Comparison of ENCODE assay signal across 12 cellular contexts in the genomic region with DNA sequence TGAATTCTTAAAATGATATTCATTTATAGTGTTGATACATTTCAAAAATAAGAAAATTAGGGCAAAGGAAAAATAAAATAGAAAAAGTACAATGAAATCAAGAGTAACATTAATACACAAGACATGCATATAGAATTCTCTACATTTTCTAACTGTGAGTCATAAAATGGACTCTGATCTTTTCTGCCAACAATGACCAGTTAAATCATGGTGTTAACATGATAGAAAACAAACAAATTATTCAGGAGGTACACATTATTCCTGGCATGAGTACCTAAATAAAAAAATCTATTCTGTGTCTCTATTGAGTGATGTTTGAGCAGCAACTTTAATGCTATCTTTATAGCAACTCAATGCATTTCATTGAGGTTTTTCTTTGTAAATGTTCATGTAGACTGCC. TPM values are rescaled to one million over a fixed set of nuclear protein-coding genes. Genes with fewer than 3 reads are reported as not detected.
DNase-seq lines count a peak whose midpoint lies in the region; ATAC-seq, FAIRE-seq and TF ChIP-seq lines count a peak whose summit lies in the region.
"Not testable (repeated sequence)": the region's sequence is repeated elsewhere in the genome, so short reads cannot be mapped to it uniquely, and the experiment has no call there.
"Had no signal": no experiment of that assay in that cellular context is flagged by ENCODE, and none has a peak within 500 bp of the region (broad histone marks: within the 10 kb centered on the region; RNA-seq: fewer than 3 reads in every experiment).

No MANE protein-coding gene starts in this region.

- TF ChIP-seq CTCF in A549 (IDR thresholded peaks at IDR 0.05); PC-9 (conservative IDR thresholded peaks at IDR 0.05); astrocyte of the cerebellum (IDR thresholded peaks at IDR 0.05; ENCODE audit: low read depth, low read length, missing control alignments); endothelial cell of umbilical vein (IDR thresholded peaks at IDR 0.05; ENCODE audit: extremely low read depth in 1 of 2, insufficient read depth in 1 of 2, low read depth in 1 of 2, low read length in 2 of 2): not testable (repeated sequence)

- TF ChIP-seq RAD21 in A549 (conservative IDR thresholded peaks at IDR 0.05 in 1 of 2, IDR thresholded peaks at IDR 0.05 in 1 of 2) = not testable (repeated sequence)

- not testable (repeated sequence) for H3K27me3 ChIP-seq in GM23248 (replicated peaks; ENCODE audit: insufficient read depth); PC-9 (ENCODE audit: insufficient read depth, low read depth); endothelial cell of umbilical vein (ENCODE audit: control insufficient read depth in 2 of 2, insufficient read depth in 2 of 2, low read length in 2 of 2)

- BruUV-seq in PC-9 (replicated peaks; lab: Mats Ljungman, UMichigan); endothelial cell of umbilical vein (replicated peaks; lab: Mats Ljungman, UMichigan): not testable (repeated sequence)

- H3K79me2 ChIP-seq in GM23248 (ENCODE audit: insufficient read depth) = peaks cover 84% of the 10 kb centered on the region
- H3K79me2 ChIP-seq in PC-9 (ENCODE audit: low read depth) = peaks cover 69% of the 10 kb centered on the region
- peaks cover 40% of the 10 kb centered on the region for H3K79me2 ChIP-seq in endothelial cell of umbilical vein (ENCODE audit: control insufficient read depth, insufficient read depth, low read length)

- H3K4me1 ChIP-seq in A549 (peaks cover 33% of the 10 kb centered on the region), GM23248 (ENCODE audit: insufficient read depth) (peaks cover 36% of the 10 kb centered on the region), PC-9 (replicated peaks; ENCODE audit: insufficient read depth) (peaks cover 28% of the 10 kb centered on the region), endothelial cell of umbilical vein (ENCODE audit: control insufficient read depth, extremely low read depth, insufficient read depth, low read length) (peaks cover 12% of the 10 kb centered on the region)

- H3K36me3 ChIP-seq in GM23248 (ENCODE audit: low read depth); PC-9 (ENCODE audit: low read depth); endothelial cell of umbilical vein (ENCODE audit: control insufficient read depth in 2 of 2, extremely low read depth in 1 of 2, insufficient read depth in 2 of 2, low read length in 2 of 2): not testable (repeated sequence)

- H3K9ac ChIP-seq in GM23248; endothelial cell of umbilical vein (replicated peaks; ENCODE audit: extremely low read depth, insufficient read depth, low read length): not testable (repeated sequence)

- not testable (repeated sequence) for TF ChIP-seq POLR2A in A549 (IDR thresholded peaks at IDR 0.05; ENCODE audit: low read length); endothelial cell of umbilical vein (IDR thresholded peaks at IDR 0.05; ENCODE audit: low read depth, low read length)

- peak overlapping the region; percentile 44 for H3K4me2 ChIP-seq in A549
- peak overlapping the region; percentile 40 for H3K4me2 ChIP-seq in GM23248 (ENCODE audit: unreplicated experiment)
- not testable (repeated sequence) for H3K4me2 ChIP-seq in PC-9
- peak overlapping the region; percentile 31 for H3K4me2 ChIP-seq in endothelial cell of umbilical vein (ENCODE audit: insufficient read depth, low read length)

- in situ Hi-C loops in GM23248 (cut with MboI); astrocyte of the cerebellum (cut with HindIII; ENCODE audit: low sequenced_read_pairs): not testable (repeated sequence)

- not testable (repeated sequence) for H3K9me1 ChIP-seq in endothelial cell of umbilical vein (replicated peaks; ENCODE audit: control insufficient read depth, extremely low read depth, insufficient read depth, low read length)

- not testable (repeated sequence) for H4K20me1 ChIP-seq in GM23248 (ENCODE audit: insufficient read depth); PC-9 (ENCODE audit: insufficient read depth); endothelial cell of umbilical vein (replicated peaks; ENCODE audit: control insufficient read depth, extremely low read depth, insufficient read depth, low read length)

- H3K27ac ChIP-seq in A549 (peak overlapping the region in 1 of 2 experiments; percentile 42; a peak in 1 of 6 replicates), PC-9 (peak overlapping the region; percentile 49; the same call in 1 of the 2 replicates), endothelial cell of umbilical vein (ENCODE audit: insufficient read depth, low read depth, low read length) (peak overlapping the region; percentile 48)
- not testable (repeated sequence) for H3K27ac ChIP-seq in GM23248

- intact Hi-C loops in PC-9 (cut with micrococcal nuclease; ENCODE audit: unreplicated experiment); endothelial cell of umbilical vein (cut with micrococcal nuclease): not testable (repeated sequence)

- peak; percentile 50 to 75; a peak in 4 of 6 replicates for ATAC-seq in A549

- not testable (repeated sequence) for H3K4me3 ChIP-seq in A549; GM23248; PC-9; astrocyte of the cerebellum (ENCODE audit: low read depth, low read length); endothelial cell of umbilical vein (replicated peaks in 1 of 3; ENCODE audit: insufficient read depth in 1 of 3, low read depth in 1 of 3, low read length in 3 of 3)

- DNase-seq in A549 (ENCODE audit: low read depth in 1 of 2, low spot score in 1 of 2) = peak in 1 of 2 experiments; percentile 38
- DNase-seq in GM23248 = peak; percentile 56
- DNase-seq in NCI-H1092 treated with DMSO at 0.1 percent for 48 hours (lab: John Stamatoyannopoulos, UW) = peak; percentile 42
- peak in 1 of 2 experiments; percentile 78 for DNase-seq in PC-9
- peak; percentile 44 for DNase-seq in astrocyte of the cerebellum (ENCODE audit: low read depth)
- peak; percentile 74 for DNase-seq in endothelial cell of umbilical vein (ENCODE audit: low read depth, low spot score)
- peak; percentile 24 for DNase-seq in glomerular visceral epithelial cell (ENCODE audit: extremely low spot score)
- peak; percentile 43 for DNase-seq in pulmonary artery endothelial cell (ENCODE audit: low read depth, low spot score)

- POLR2A ChIA-PET in A549 (lab: Yijun Ruan, JAX); PC-9 (lab: Charles Lee; ENCODE audit: unreplicated experiment); endothelial cell of umbilical vein (lab: Charles Lee): not testable (repeated sequence)

- H3K9me2 ChIP-seq in GM23248 (ENCODE audit: insufficient read depth); PC-9 (ENCODE audit: insufficient read depth): not testable (repeated sequence)

- TF ChIP-seq EP300 in A549 (IDR thresholded peaks at IDR 0.05) = not testable (repeated sequence)

- H3K9me3 ChIP-seq in A549; GM23248 (ENCODE audit: low read depth); PC-9 (ENCODE audit: insufficient read depth, low read depth); endothelial cell of umbilical vein (replicated peaks; ENCODE audit: control insufficient read depth, insufficient read depth, low read length): not testable (repeated sequence)

- dilution Hi-C loops in endothelial cell of umbilical vein (cut with MboI; ENCODE audit: extremely low pct_ligation_motif_present, low sequenced_read_pairs) = not testable (repeated sequence)

- not testable (repeated sequence) for H2AFZ ChIP-seq in GM23248; PC-9; endothelial cell of umbilical vein (ENCODE audit: low read depth, low read length)

- H3F3A ChIP-seq in GM23248 (ENCODE audit: insufficient read depth) = peaks cover 37% of the 10 kb centered on the region
- not testable (repeated sequence) for H3F3A ChIP-seq in PC-9 (ENCODE audit: insufficient read depth, low read depth)

- CTCF ChIA-PET in A549 (lab: Yijun Ruan, JAX); PC-9 (lab: Charles Lee); endothelial cell of umbilical vein (lab: Charles Lee): not testable (repeated sequence)

- FAIRE-seq in A549 (lab: Jason Lieb, UNC) = not testable (repeated sequence)
- FAIRE-seq in endothelial cell of umbilical vein (lab: Jason Lieb, UNC) = peak; percentile 28

RNA-seq across cellular contexts. Expression of a gene that starts 25.6 kb away (rescaled TPM):
- not detected in 2 replicates for polyA plus RNA-seq in A549 (2011; rRNA removed)
- not detected in 2 replicates for polyA plus RNA-seq in A549 (2012; cell fraction: cytosol; rRNA removed)
- polyA plus RNA-seq in A549 (2012; cell fraction: nucleus; rRNA removed) = not detected in 2 replicates
- not detected in 3 replicates for polyA plus RNA-seq in A549 (2017; fragmentation: RNase III; extraction: RNeasy Plus Mini Kit Qiagen cat#74134 plus additional on column Dnase treatment)
- not detected in 2 replicates for polyA minus RNA-seq in A549 (2011; rRNA and poly(A)+ RNA removed)
- total RNA-seq in GM23248 (2014; rRNA removed; shearing (Covaris generic)) = not detected in 2 replicates
- polyA plus RNA-seq in GM23248 (2016; fragmentation: Nextera tagmentation; extraction: Ambion mirVana) = 0.10 and 0.53 TPM in 2 replicates
- total RNA-seq in PC-9 (2021) = not detected in 2 replicates
- total RNA-seq in endothelial cell of umbilical vein = 0.22 TPM in 1 of 2 replicates, not detected in the other
- 0.03 and 0.24 TPM in 2 replicates for polyA plus RNA-seq in endothelial cell of umbilical vein
- polyA plus RNA-seq in endothelial cell of umbilical vein (2011; cell fraction: cytosol; rRNA removed) = 0.06 and 0.15 TPM in 2 replicates
- polyA plus RNA-seq in endothelial cell of umbilical vein (2011; cell fraction: nucleus; rRNA removed) = 0.14 and 0.22 TPM in 2 replicates
- polyA plus RNA-seq in endothelial cell of umbilical vein (2012) = 0.10 and 0.19 TPM in 2 replicates
- polyA minus RNA-seq in endothelial cell of umbilical vein = not detected in 2 replicates
- polyA minus RNA-seq in endothelial cell of umbilical vein (2011; cell fraction: cytosol; rRNA and poly(A)+ RNA removed) = not detected
- 0.10 TPM in 1 of 2 replicates, not detected in the other for polyA minus RNA-seq in endothelial cell of umbilical vein (2011; cell fraction: nucleus; rRNA and poly(A)+ RNA removed)
- total RNA-seq in pulmonary artery endothelial cell = 0.28 TPM in 1 of 2 replicates, not detected in the other
- total RNA-seq: occipital lobe, right atrium auricular region had no signal
- polyA plus RNA-seq: BJ had no signal

RNA-seq across cellular contexts. Expression of a gene that starts 58.3 kb away (rescaled TPM):
- polyA plus RNA-seq in A549 (2011; rRNA removed) (10.6 and 14.7 TPM in 2 replicates), A549 (2017; fragmentation: RNase III; extraction: RNeasy Plus Mini Kit Qiagen cat#74134 plus additional on column Dnase treatment) (17.4 to 18.6 TPM (median 17.6 TPM) in 3 replicates), GM23248 (2016; fragmentation: Nextera tagmentation; extraction: Ambion mirVana) (16.0 and 16.5 TPM in 2 replicates), endothelial cell of umbilical vein (12.7 and 13.5 TPM in 2 replicates)
- 8.1 and 9.5 TPM in 2 replicates for polyA plus RNA-seq in A549 (2012; cell fraction: cytosol; rRNA removed)
- polyA plus RNA-seq in A549 (2012; cell fraction: nucleus; rRNA removed) = 7.8 and 9.1 TPM in 2 replicates
- 23.0 and 26.2 TPM in 2 replicates for polyA minus RNA-seq in A549 (2011; rRNA and poly(A)+ RNA removed)
- 2.7 and 5.9 TPM in 2 replicates for total RNA-seq in GM23248 (2014; rRNA removed; shearing (Covaris generic))
- total RNA-seq in PC-9 (2021) (12.0 and 14.7 TPM in 2 replicates), endothelial cell of umbilical vein (9.8 and 20.8 TPM in 2 replicates), pulmonary artery endothelial cell (2.3 and 4.8 TPM in 2 replicates)
- polyA plus RNA-seq in endothelial cell of umbilical vein (2011; cell fraction: cytosol; rRNA removed) = 8.5 and 8.7 TPM in 2 replicates
- polyA plus RNA-seq in endothelial cell of umbilical vein (2011; cell fraction: nucleus; rRNA removed) = 5.6 and 8.2 TPM in 2 replicates
- polyA plus RNA-seq in endothelial cell of umbilical vein (2012) = 4.6 TPM in 2 replicates
- 17.1 and 18.0 TPM in 2 replicates for polyA minus RNA-seq in endothelial cell of umbilical vein
- 4.7 TPM for polyA minus RNA-seq in endothelial cell of umbilical vein (2011; cell fraction: cytosol; rRNA and poly(A)+ RNA removed)
- 8.2 and 10.3 TPM in 2 replicates for polyA minus RNA-seq in endothelial cell of umbilical vein (2011; cell fraction: nucleus; rRNA and poly(A)+ RNA removed)

RNA-seq across cellular contexts. Expression of a gene that starts 58.4 kb away (rescaled TPM):
- polyA plus RNA-seq in A549 (2011; rRNA removed) (2.2 and 2.3 TPM in 2 replicates), A549 (2017; fragmentation: RNase III; extraction: RNeasy Plus Mini Kit Qiagen cat#74134 plus additional on column Dnase treatment) (19.4 to 20.9 TPM (median 20.6 TPM) in 3 replicates), GM23248 (2016; fragmentation: Nextera tagmentation; extraction: Ambion mirVana) (not detected in 2 replicates), endothelial cell of umbilical vein (0.19 TPM in 1 of 2 replicates, not detected in the other)
- 4.8 and 9.2 TPM in 2 replicates for polyA plus RNA-seq in A549 (2012; cell fraction: cytosol; rRNA removed)
- polyA plus RNA-seq in A549 (2012; cell fraction: nucleus; rRNA removed) = 8.1 and 12.2 TPM in 2 replicates
- 1.9 and 2.9 TPM in 2 replicates for polyA minus RNA-seq in A549 (2011; rRNA and poly(A)+ RNA removed)
- total RNA-seq in GM23248 (2014; rRNA removed; shearing (Covaris generic)) = 0.11 TPM in 1 of 2 replicates, not detected in the other
- total RNA-seq in PC-9 (2021) (16.8 and 19.2 TPM in 2 replicates), endothelial cell of umbilical vein (0.77 and 0.97 TPM in 2 replicates), pulmonary artery endothelial cell (not detected in 2 replicates)
- polyA plus RNA-seq in endothelial cell of umbilical vein (2011; cell fraction: cytosol; rRNA removed) = not detected in 2 replicates
- polyA plus RNA-seq in endothelial cell of umbilical vein (2011; cell fraction: nucleus; rRNA removed) = 0.67 and 1.1 TPM in 2 replicates
- not detected in 2 replicates for polyA plus RNA-seq in endothelial cell of umbilical vein (2012)
- polyA minus RNA-seq in endothelial cell of umbilical vein = 1.5 TPM in 1 of 2 replicates, not detected in the other
- polyA minus RNA-seq in endothelial cell of umbilical vein (2011; cell fraction: cytosol; rRNA and poly(A)+ RNA removed) = 5.1 TPM
- 1.3 TPM in 1 of 2 replicates, not detected in the other for polyA minus RNA-seq in endothelial cell of umbilical vein (2011; cell fraction: nucleus; rRNA and poly(A)+ RNA removed)
- total RNA-seq: occipital lobe had no signal
- polyA plus RNA-seq: BJ; naive thymus-derived CD4-positive, alpha-beta T cell had no signal
